ENCODE assay signal across 16 cellular contexts in the genomic region with DNA sequence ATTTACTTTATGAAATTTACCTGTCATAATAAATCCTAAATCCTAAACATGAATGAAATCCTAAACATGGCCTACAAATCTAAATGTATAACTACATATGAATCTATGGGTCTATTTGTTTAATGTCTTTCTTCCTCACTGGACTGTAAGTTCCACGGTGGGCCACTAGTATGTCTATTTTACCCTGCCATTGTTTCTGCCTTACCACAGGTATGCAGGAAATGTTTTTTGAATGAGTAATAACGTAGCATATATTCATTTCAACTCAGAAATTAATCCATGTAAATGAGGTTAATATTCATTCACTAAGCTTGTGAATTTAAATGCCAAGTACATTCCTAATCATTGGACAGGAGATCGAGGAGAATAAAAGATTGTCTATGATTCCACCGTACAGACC. TPM values are rescaled to one million over a fixed set of nuclear protein-coding genes. Genes with fewer than 3 reads are reported as not detected.
DNase-seq lines count a peak whose midpoint lies in the region; ATAC-seq, FAIRE-seq and TF ChIP-seq lines count a peak whose summit lies in the region.
"Had no signal": no experiment of that assay in that cellular context is flagged by ENCODE, and none has a peak within 500 bp of the region (broad histone marks: within the 10 kb centered on the region; RNA-seq: fewer than 3 reads in every experiment).

No MANE protein-coding gene starts in this region.

- intact Hi-C loops in heart left ventricle (cut with DNase I): no loop called here

- no peak for TF ChIP-seq POLR2A in H54 (IDR thresholded peaks at IDR 0.05; ENCODE audit: low read depth, low read length)
- no peak for TF ChIP-seq POLR2A in heart left ventricle (IDR thresholded peaks at IDR 0.05)

- TF ChIP-seq CTCF in RWPE2 (IDR thresholded peaks at IDR 0.05; ENCODE audit: poor library complexity, severe bottlenecking) (peak; percentile 26), epithelial cell of esophagus (IDR thresholded peaks at IDR 0.05; ENCODE audit: insufficient read depth, low read depth, low read length, missing control alignments) (peak; percentile 47), retinal pigment epithelial cell (conservative IDR thresholded peaks at IDR 0.05; ENCODE audit: low read depth, low read length) (peak; percentile 38), heart left ventricle (IDR thresholded peaks at IDR 0.05) (no peak), progenitor cell of endocrine pancreas (IDR thresholded peaks at IDR 0.05; ENCODE audit: unreplicated experiment) (no peak)

- H3K36me3 ChIP-seq in RWPE2 (ENCODE audit: low read depth) (peaks cover 23% of the 10 kb centered on the region), heart left ventricle (peaks cover 0 to 68% (median 30%) of the 10 kb centered on the region in 9 donors)
- H3K36me3 ChIP-seq: prostate gland had no signal

- H3K36me3 Mint-ChIP-seq in progenitor cell of endocrine pancreas (ENCODE audit: insufficient read depth): peaks cover 26% of the 10 kb centered on the region

- H3K9me3 ChIP-seq in RWPE2 (ENCODE audit: severe bottlenecking): no peaks in the 10 kb centered on the region
- peaks cover 0 to 3% (median 0%) of the 10 kb centered on the region in 12 donors for H3K9me3 ChIP-seq in heart left ventricle
- H3K9me3 ChIP-seq: prostate gland had no signal

- H3K9me3 Mint-ChIP-seq in progenitor cell of endocrine pancreas (ENCODE audit: low read depth): no peaks in the 10 kb centered on the region
- H3K9me3 Mint-ChIP-seq: activated T-helper 17 cell treated with anti-CD3 and anti-CD28 coated beads, Interleukin-2, amount 50 U/mL, for 72 hours; memory B cell had no signal

- H3K4me3 Mint-ChIP-seq in progenitor cell of endocrine pancreas (ENCODE audit: low read depth): no peak overlapping the region
- H3K4me3 Mint-ChIP-seq: activated T-helper 17 cell treated with anti-CD3 and anti-CD28 coated beads, Interleukin-2, amount 50 U/mL, for 72 hours; memory B cell had no signal

- peak; percentile 67 for FAIRE-seq in H54 (lab: Jason Lieb, UNC)

- H3K4me1 ChIP-seq in RWPE2 (ENCODE audit: insufficient read depth, poor library complexity, severe bottlenecking): peaks cover 11% of the 10 kb centered on the region
- no peaks in the 10 kb centered on the region for H3K4me1 ChIP-seq in heart left ventricle
- H3K4me1 ChIP-seq: prostate gland had no signal

- no peak overlapping the region for H3K4me3 ChIP-seq in RWPE2 (ENCODE audit: severe bottlenecking)
- no peak overlapping the region for H3K4me3 ChIP-seq in epithelial cell of esophagus (ENCODE audit: low read length)
- H3K4me3 ChIP-seq in retinal pigment epithelial cell (ENCODE audit: low read length): no peak overlapping the region
- H3K4me3 ChIP-seq in heart left ventricle: no peak overlapping the region
- H3K4me3 ChIP-seq: prostate gland had no signal

- 89 to 93% (median 91%) methylated on average over 4 of the region's 4 CpGs for WGBS in heart left ventricle, 4 donors

- ATAC-seq in RWPE2 (ENCODE audit: low read depth): peak; percentile 99
- ATAC-seq in heart left ventricle: no peak
- ATAC-seq: activated T-helper 17 cell treated with anti-CD3 and anti-CD28 coated beads, Interleukin-2, amount 50 U/mL, for 72 hours had no signal

- no peaks in the 10 kb centered on the region for H3K4me1 Mint-ChIP-seq in progenitor cell of endocrine pancreas (ENCODE audit: low read depth)
- H3K4me1 Mint-ChIP-seq: memory B cell had no signal

- no peak overlapping the region for H3K27ac Mint-ChIP-seq in progenitor cell of endocrine pancreas
- H3K27ac Mint-ChIP-seq: activated T-helper 17 cell treated with anti-CD3 and anti-CD28 coated beads, Interleukin-2, amount 50 U/mL, for 72 hours; memory B cell had no signal

- H3K27me3 ChIP-seq in RWPE2 (ENCODE audit: insufficient read depth, poor library complexity, severe bottlenecking) (no peaks in the 10 kb centered on the region), heart left ventricle (no peaks in the 10 kb centered on the region)

- peak; percentile 29 for DNase-seq in H54 (ENCODE audit: insufficient read length, low spot score)
- DNase-seq in RWPE2 (ENCODE audit: low spot score): no peak
- peak; percentile 81 for DNase-seq in epithelial cell of esophagus (ENCODE audit: low read depth)
- DNase-seq in retinal pigment epithelial cell (ENCODE audit: low read depth): peak; percentile 70
- DNase-seq in mesenteric fat pad (ENCODE audit: low spot score): no peak
- no peak for DNase-seq in NCI-H1105 (lab: John Stamatoyannopoulos, UW)
- no peak for DNase-seq in heart left ventricle
- DNase-seq in progenitor cell of endocrine pancreas (ENCODE audit: low spot score, unreplicated experiment): no peak
- DNase-seq: activated CD4-positive, alpha-beta T cell treated with anti-CD3 and anti-CD28 coated beads for 1 hour; DMS53; glutamatergic neuron; NCI-H446 treated with DMSO at 0.1 percent for 48 hours; Right ventricle myocardium superior had no signal

- no peaks in the 10 kb centered on the region for H3K27me3 Mint-ChIP-seq in progenitor cell of endocrine pancreas
- H3K27me3 Mint-ChIP-seq: activated T-helper 17 cell treated with anti-CD3 and anti-CD28 coated beads, Interleukin-2, amount 50 U/mL, for 72 hours; memory B cell had no signal

- peak overlapping the region; percentile 80 for H3K27ac ChIP-seq in RWPE2 (ENCODE audit: poor library complexity, severe bottlenecking)
- no peak overlapping the region for H3K27ac ChIP-seq in heart left ventricle
- H3K27ac ChIP-seq: prostate gland had no signal

RNA-seq across cellular contexts. Expression of gene B3GALNT2, which starts 35.3 kb away (rescaled TPM):
- total RNA-seq in mesenteric fat pad (23.4 TPM), heart left ventricle (10 to 100 TPM; 18.3 to 25.9 (median 20.9) TPM), progenitor cell of endocrine pancreas (47.7 and 49.6 TPM in 2 replicates)
- polyA plus RNA-seq in heart left ventricle: 10 to 100 TPM in 1 of 2 donors, 1 to 10 TPM in 1; 5.4 to 13.0 TPM

Comparison
In these comparisons a context has a peak if more than half of its experiments do, and no peak if none do; other contexts are left out.
1. DNase-seq: peak in H54 (single experiment), epithelial cell of esophagus (single experiment) and retinal pigment epithelial cell (single experiment); none in RWPE2 (single experiment), mesenteric fat pad (single experiment), NCI-H1105 (single experiment), heart left ventricle (0 of 5) and progenitor cell of endocrine pancreas (single experiment).
2. CTCF ChIP-seq: peak in RWPE2 (single experiment), epithelial cell of esophagus (single experiment) and retinal pigment epithelial cell (single experiment); none in heart left ventricle (0 of 12) and progenitor cell of endocrine pancreas (single experiment).